Comparison of ENCODE assay signal across 9 cellular contexts in the genomic region with DNA sequence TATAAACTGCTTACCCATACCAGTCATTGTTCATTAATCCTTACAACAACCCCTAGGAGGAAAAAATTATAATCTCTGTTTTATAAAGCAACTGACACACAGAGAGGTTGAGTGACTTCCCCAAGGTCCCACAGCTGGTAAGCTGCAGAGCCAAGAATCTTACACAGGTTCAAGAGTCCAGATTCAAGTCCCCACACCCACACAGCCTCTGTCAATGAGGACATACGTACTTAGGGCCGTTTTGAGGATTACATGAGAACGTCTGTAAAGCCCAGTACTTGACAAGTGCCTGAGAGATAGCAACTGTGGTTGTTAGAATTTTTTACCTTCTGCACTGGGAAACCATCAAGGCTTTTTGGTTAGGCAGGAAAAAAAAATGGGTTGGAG. TPM values are rescaled to one million over a fixed set of nuclear protein-coding genes. Genes with fewer than 3 reads are reported as not detected.
DNase-seq lines count a peak whose midpoint lies in the region; ATAC-seq and TF ChIP-seq lines count a peak whose summit lies in the region.
"Had no signal": no experiment of that assay in that cellular context is flagged by ENCODE, and none has a peak within 500 bp of the region (broad histone marks: within the 10 kb centered on the region; RNA-seq: fewer than 3 reads in every experiment).

No MANE protein-coding gene starts in this region.

- DNase-seq in choroid plexus epithelial cell (ENCODE audit: low read depth) (no peak), HuH-7.5 (ENCODE audit: low spot score) (no peak), SKM-1 treated with dmso at 0.1 percent for 144 hours (lab: John Stamatoyannopoulos, UW; ENCODE audit: unreplicated experiment) (no peak)
- no peak for DNase-seq in activated CD4-positive, CD25-positive, alpha-beta regulatory T cell treated with anti-CD3 and anti-CD28 coated beads, Interleukin-2, amount 50 U/mL, for 72 hours

- no peaks in the 10 kb centered on the region for H3K36me3 ChIP-seq in HUES64 (ENCODE audit: insufficient read depth, low read length)
- H3K36me3 ChIP-seq in muscle layer of duodenum (ENCODE audit: control insufficient read depth in 1 of 2, insufficient read depth in 2 of 2, low read length in 2 of 2): no peaks in the 10 kb centered on the region

- 26% methylated on average over 3 of the region's 3 CpGs for WGBS in HUES64

- peaks cover 19% of the 10 kb centered on the region for H3K27me3 ChIP-seq in HUES64 (ENCODE audit: insufficient read depth, low read length)
- H3K27me3 ChIP-seq in muscle layer of duodenum (ENCODE audit: low read depth, low read length): no peaks in the 10 kb centered on the region

- H3K9me3 ChIP-seq in HUES64 (ENCODE audit: insufficient read depth, low read depth, low read length) (no peaks in the 10 kb centered on the region), muscle layer of duodenum (ENCODE audit: control insufficient read depth in 1 of 2, low read length in 2 of 2) (no peaks in the 10 kb centered on the region)

- TF ChIP-seq CTCF in choroid plexus epithelial cell (conservative IDR thresholded peaks at IDR 0.05; ENCODE audit: low read depth, low read length): no peak

- H3K9ac ChIP-seq in HUES64 (ENCODE audit: low read depth, low read length): peak overlapping the region; percentile 73; the same call in 1 of the 2 replicates

- no peaks in the 10 kb centered on the region for H3K4me1 ChIP-seq in HUES64 (ENCODE audit: insufficient read depth, low read length)
- peaks cover 3 to 4% of the 10 kb centered on the region in 2 donors for H3K4me1 ChIP-seq in muscle layer of duodenum (ENCODE audit: control insufficient read depth in 1 of 2, insufficient read depth in 2 of 2, low read length in 2 of 2)

- H3K4me3 ChIP-seq in HUES64 (ENCODE audit: low read length) (peak overlapping the region; percentile 58), choroid plexus epithelial cell (ENCODE audit: low read depth, low read length) (peak overlapping the region; percentile 68), muscle layer of duodenum (ENCODE audit: low read depth in 1 of 2, low read length in 2 of 2) (peak overlapping the region; percentile 57 to 66)
- H3K4me3 ChIP-seq: SK-N-MC had no signal

- no peak overlapping the region for H3K27ac ChIP-seq in HUES64 (ENCODE audit: low read depth, low read length)
- H3K27ac ChIP-seq in muscle layer of duodenum (ENCODE audit: low read length): peak overlapping the region; percentile 75
- H3K27ac ChIP-seq: SK-N-MC had no signal

- ATAC-seq in GM18511 (IDR thresholded peaks at IDR 0.05; ENCODE audit: unreplicated experiment) (peak; percentile 31), GM19455 (IDR thresholded peaks at IDR 0.05; ENCODE audit: unreplicated experiment) (no peak)

RNA-seq across cellular contexts. Expression of a gene that starts 0.6 kb away (rescaled TPM):
- polyA plus RNA-seq in HUES64 (2013, experiment 1 of 2): 2.4 TPM
- polyA plus RNA-seq in HUES64 (2013, experiment 2 of 2): 3.4 TPM
